In genomic region chr9:130117816-130118632, GRCh38 we compare ENCODE assay signal across 11 cellular contexts. TPM values are rescaled to one million over a fixed set of nuclear protein-coding genes. Genes with fewer than 3 reads are reported as not detected.
DNase-seq lines count a peak whose midpoint lies in the region; ATAC-seq and TF ChIP-seq lines count a peak whose summit lies in the region.
"Had no signal": no experiment of that assay in that cellular context is flagged by ENCODE, and none has a peak within 500 bp of the region (broad histone marks: within the 10 kb centered on the region; RNA-seq: fewer than 3 reads in every experiment).

No MANE protein-coding gene starts in this region.

- CTCF ChIA-PET in activated CD4-positive, alpha-beta memory T cell treated with anti-CD3 and anti-CD28 coated beads, Interleukin-2, amount 10 ng/mL, durations not matched to agents 7 days and 5 days (lab: Charles Lee), result interaction anchor here (0.5 to 2.6 kb wide), 2 partner anchors 11 to 53 kb away, joined by 4 to 11 read pairs; no protein-coding TSS in a partner anchor

- POLR2A ChIA-PET in naive thymus-derived CD8-positive, alpha-beta T cell (lab: Charles Lee), result interaction anchor here (0.6 kb wide), 1 partner anchor 465 kb away, joined by 3 read pairs; no protein-coding TSS in a partner anchor
- POLR2A ChIA-PET in activated CD4-positive, alpha-beta memory T cell treated with anti-CD3 and anti-CD28 coated beads, Interleukin-2, amount 10 ng/mL, durations not matched to agents 7 days and 5 days (lab: Charles Lee), result interaction anchor here (2.7 kb wide), 1 partner anchor 10 kb away, joined by 11 read pairs; no protein-coding TSS in a partner anchor

- H3K27me3 Mint-ChIP-seq in osteocyte (ENCODE audit: unreplicated experiment), result no peaks in the 10 kb centered on the region
- H3K27me3 Mint-ChIP-seq in naive thymus-derived CD8-positive, alpha-beta T cell, result no peaks in the 10 kb centered on the region
- no peaks in the 10 kb centered on the region for H3K27me3 Mint-ChIP-seq in activated CD4-positive, alpha-beta memory T cell treated with anti-CD3 and anti-CD28 coated beads, Interleukin-2, amount 10 ng/mL, durations not matched to agents 7 days and 5 days
- H3K27me3 Mint-ChIP-seq: activated CD4-positive, alpha-beta memory T cell treated with anti-CD3 and anti-CD28 coated beads for 36 hours had no signal

- H3K4me3 ChIP-seq in epithelial cell of esophagus (ENCODE audit: low read length), result no peak overlapping the region

- no peak for ATAC-seq in naive thymus-derived CD8-positive, alpha-beta T cell

- H3K36me3 Mint-ChIP-seq in osteocyte (ENCODE audit: unreplicated experiment), result peaks cover 11% of the 10 kb centered on the region
- peaks cover 0 to 46% (median 3%) of the 10 kb centered on the region in 3 donors for H3K36me3 Mint-ChIP-seq in naive thymus-derived CD8-positive, alpha-beta T cell
- H3K36me3 Mint-ChIP-seq in activated CD4-positive, alpha-beta memory T cell treated with anti-CD3 and anti-CD28 coated beads, Interleukin-2, amount 10 ng/mL, durations not matched to agents 7 days and 5 days (ENCODE audit: low read depth), result peaks cover 23% of the 10 kb centered on the region

- H3K4me3 Mint-ChIP-seq in osteocyte (ENCODE audit: unreplicated experiment), result no peak overlapping the region
- H3K4me3 Mint-ChIP-seq in naive thymus-derived CD8-positive, alpha-beta T cell, result no peak overlapping the region
- no peak overlapping the region for H3K4me3 Mint-ChIP-seq in activated CD4-positive, alpha-beta memory T cell treated with anti-CD3 and anti-CD28 coated beads, Interleukin-2, amount 10 ng/mL, durations not matched to agents 7 days and 5 days
- H3K4me3 Mint-ChIP-seq: activated CD4-positive, alpha-beta memory T cell treated with anti-CD3 and anti-CD28 coated beads for 36 hours had no signal

- H3K27ac Mint-ChIP-seq in osteocyte (ENCODE audit: unreplicated experiment), result peak overlapping the region; percentile 98
- H3K27ac Mint-ChIP-seq in naive thymus-derived CD8-positive, alpha-beta T cell, result no peak overlapping the region
- H3K27ac Mint-ChIP-seq in activated CD4-positive, alpha-beta memory T cell treated with anti-CD3 and anti-CD28 coated beads, Interleukin-2, amount 10 ng/mL, durations not matched to agents 7 days and 5 days, result no peak overlapping the region
- H3K27ac Mint-ChIP-seq: activated CD4-positive, alpha-beta memory T cell treated with anti-CD3 and anti-CD28 coated beads for 36 hours had no signal

- H3K9me3 Mint-ChIP-seq in osteocyte (ENCODE audit: unreplicated experiment), result no peaks in the 10 kb centered on the region
- H3K9me3 Mint-ChIP-seq in naive thymus-derived CD8-positive, alpha-beta T cell, result no peaks in the 10 kb centered on the region
- no peaks in the 10 kb centered on the region for H3K9me3 Mint-ChIP-seq in activated CD4-positive, alpha-beta memory T cell treated with anti-CD3 and anti-CD28 coated beads, Interleukin-2, amount 10 ng/mL, durations not matched to agents 7 days and 5 days
- H3K9me3 Mint-ChIP-seq: activated CD4-positive, alpha-beta memory T cell treated with anti-CD3 and anti-CD28 coated beads for 36 hours had no signal

- peaks cover 45% of the 10 kb centered on the region for H3K4me1 Mint-ChIP-seq in osteocyte (ENCODE audit: unreplicated experiment)
- peaks cover 2 to 14% (median 8%) of the 10 kb centered on the region in 4 donors for H3K4me1 Mint-ChIP-seq in naive thymus-derived CD8-positive, alpha-beta T cell
- H3K4me1 Mint-ChIP-seq in activated CD4-positive, alpha-beta memory T cell treated with anti-CD3 and anti-CD28 coated beads, Interleukin-2, amount 10 ng/mL, durations not matched to agents 7 days and 5 days, result no peaks in the 10 kb centered on the region

- TF ChIP-seq CTCF in epithelial cell of esophagus (IDR thresholded peaks at IDR 0.05; ENCODE audit: insufficient read depth, low read depth, low read length, missing control alignments), result no peak
- no peak for TF ChIP-seq CTCF in osteocyte (IDR thresholded peaks at IDR 0.05)

- DNase-seq in COLO829 (ENCODE audit: low spot score) (peak; percentile 42), NCI-H82 (lab: John Stamatoyannopoulos, UW) (peak; percentile 88), epithelial cell of esophagus (ENCODE audit: low read depth) (peak; percentile 47), osteocyte (ENCODE audit: extremely low spot score, unreplicated experiment) (no peak), islet precursor cell (no peak)
- DNase-seq in naive thymus-derived CD8-positive, alpha-beta T cell, result no peak
- no peak for DNase-seq in activated CD8-positive, alpha-beta memory T cell treated with anti-CD3 and anti-CD28 coated beads, Interleukin-2, amount 50 U/mL, for 4 hours
- DNase-seq in activated CD4-positive, alpha-beta memory T cell treated with anti-CD3 and anti-CD28 coated beads, Interleukin-2, amount 10 ng/mL, durations not matched to agents 7 days and 5 days, result no peak
- DNase-seq: activated CD4-positive, alpha-beta memory T cell treated with anti-CD3 and anti-CD28 coated beads for 36 hours; GOT3; NCI-H2227 treated with DMSO at 0.1 percent for 48 hours had no signal

RNA-seq across cellular contexts. Expression of gene NCS1, which starts 54.2 kb away (rescaled TPM):
- total RNA-seq in osteocyte, result 37.7 and 43.9 TPM in 2 replicates
- not detected for total RNA-seq in naive thymus-derived CD8-positive, alpha-beta T cell
- polyA plus RNA-seq in naive thymus-derived CD8-positive, alpha-beta T cell, result under 1 TPM in 1 of 3 donors, not detected in 2; 0.30 TPM
- 1 to 10 TPM; 2.8 to 3.1 TPM for total RNA-seq in activated CD4-positive, alpha-beta memory T cell treated with anti-CD3 and anti-CD28 coated beads, Interleukin-2, amount 10 ng/mL, durations not matched to agents 7 days and 5 days

Comparison
In these comparisons a context has a peak if more than half of its experiments do, and no peak if none do; other contexts are left out.
1. DNase-seq: peak in COLO829 (single experiment), NCI-H82 (single experiment) and epithelial cell of esophagus (single experiment); none in osteocyte (single experiment), naive thymus-derived CD8-positive, alpha-beta T cell (0 of 10), activated CD8-positive, alpha-beta memory T cell treated with anti-CD3 and anti-CD28 coated beads, Interleukin-2, amount 50 U/mL, for 4 hours (single experiment), islet precursor cell (single experiment) and activated CD4-positive, alpha-beta memory T cell treated with anti-CD3 and anti-CD28 coated beads, Interleukin-2, amount 10 ng/mL, durations not matched to agents 7 days and 5 days (single experiment).